17 cellular contexts compared by ENCODE assay signal in the genomic region with DNA sequence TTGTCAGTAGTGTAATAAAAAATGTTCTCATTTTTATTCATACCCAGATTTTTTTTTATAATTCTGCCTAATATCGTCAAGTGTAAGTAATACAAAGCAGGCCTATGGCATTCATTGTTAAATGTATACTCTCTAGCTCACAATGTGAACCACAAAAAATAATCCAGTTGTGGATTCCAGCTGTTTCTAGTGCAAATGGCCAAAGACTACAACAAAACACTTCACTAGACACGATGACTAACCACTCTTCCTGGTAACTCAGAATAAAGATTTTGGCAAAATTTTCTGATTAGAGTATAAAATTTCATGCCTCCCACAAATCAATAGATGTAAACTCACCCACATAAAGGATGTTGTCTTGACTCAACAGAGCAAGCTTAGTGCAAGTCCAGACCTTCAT.
DNase-seq lines count a peak whose midpoint lies in the region; ATAC-seq and TF ChIP-seq lines count a peak whose summit lies in the region.
"Had no signal": no experiment of that assay in that cellular context is flagged by ENCODE, and none has a peak within 500 bp of the region (broad histone marks: within the 10 kb centered on the region; RNA-seq: fewer than 3 reads in every experiment).

No MANE protein-coding gene starts in this region.

- H3K27me3 ChIP-seq in GM23248 (replicated peaks; ENCODE audit: insufficient read depth) (no peaks in the 10 kb centered on the region), PC-3 (ENCODE audit: low read length) (no peaks in the 10 kb centered on the region), fibroblast of lung (ENCODE audit: control insufficient read depth, insufficient read depth, low read length) (no peaks in the 10 kb centered on the region), osteoblast (ENCODE audit: insufficient read depth, low read length) (no peaks in the 10 kb centered on the region), upper lobe of left lung (no peaks in the 10 kb centered on the region), body of pancreas (no peaks in the 10 kb centered on the region)

- H3K27ac ChIP-seq in GM23248 (no peak overlapping the region), PC-3 (ENCODE audit: low read length) (no peak overlapping the region), fibroblast of lung (ENCODE audit: insufficient read depth, low read length) (no peak overlapping the region), osteoblast (ENCODE audit: low read depth, low read length) (no peak overlapping the region), upper lobe of left lung (no peak overlapping the region), body of pancreas (no peak overlapping the region)
- H3K27ac ChIP-seq: 22Rv1, A549 had no signal

- CTCF ChIA-PET in PC-3 (lab: Charles Lee), result no interaction called here

- BruUV-seq in PC-3 (replicated peaks; lab: Mats Ljungman, UMichigan), result no TSS peak

- H3K79me2 ChIP-seq in GM23248 (ENCODE audit: insufficient read depth), result no peaks in the 10 kb centered on the region
- H3K79me2 ChIP-seq in PC-3 (ENCODE audit: low read length), result no peaks in the 10 kb centered on the region
- H3K79me2 ChIP-seq in fibroblast of lung (ENCODE audit: control insufficient read depth, insufficient read depth, low read length), result no peaks in the 10 kb centered on the region
- no peaks in the 10 kb centered on the region for H3K79me2 ChIP-seq in osteoblast (ENCODE audit: insufficient read depth, low read length)

- H3K9me3 ChIP-seq in GM23248 (ENCODE audit: low read depth) (no peaks in the 10 kb centered on the region), PC-3 (ENCODE audit: low read length) (no peaks in the 10 kb centered on the region), fibroblast of lung (ENCODE audit: control insufficient read depth, insufficient read depth, low read depth, low read length) (no peaks in the 10 kb centered on the region), osteoblast (ENCODE audit: low read depth, low read length) (peaks cover 2% of the 10 kb centered on the region), upper lobe of left lung (peaks cover 0 to 5% (median 0%) of the 10 kb centered on the region in 4 donors), body of pancreas (peaks cover 0 to 11% (median 0%) of the 10 kb centered on the region in 3 donors)
- H3K9me3 ChIP-seq: A549 had no signal

- intact Hi-C loops in PC-3 (cut with micrococcal nuclease) (loop anchor here (5.0 kb wide), 1 partner anchor 91 kb away; no protein-coding TSS in a partner anchor), body of pancreas (cut with DNase I) (no loop called here)

- TF ChIP-seq POLR2A in upper lobe of left lung (IDR thresholded peaks at IDR 0.05), result no peak
- no peak for TF ChIP-seq POLR2A in body of pancreas (IDR thresholded peaks at IDR 0.05)

- ATAC-seq in PC-3, result peak; percentile 30
- no peak for ATAC-seq in upper lobe of left lung (ENCODE audit: low FRiP score in 2 of 2)
- ATAC-seq in body of pancreas, result no peak
- ATAC-seq: A549, HepG2 had no signal

- no peak for TF ChIP-seq CTCF in PC-3 (conservative IDR thresholded peaks at IDR 0.05; ENCODE audit: low read depth, low read length)
- no peak for TF ChIP-seq CTCF in fibroblast of lung (conservative IDR thresholded peaks at IDR 0.05 in 1 of 2, IDR thresholded peaks at IDR 0.05 in 1 of 2; ENCODE audit: low read depth in 1 of 2, low read length in 2 of 2)
- TF ChIP-seq CTCF in osteoblast (IDR thresholded peaks at IDR 0.05; ENCODE audit: extremely low read depth, low read depth, low read length), result no peak
- TF ChIP-seq CTCF in upper lobe of left lung (IDR thresholded peaks at IDR 0.05), result no peak
- no peak for TF ChIP-seq CTCF in body of pancreas (IDR thresholded peaks at IDR 0.05)

- in situ Hi-C loops in GM23248 (cut with MboI), result no loop called here

- H3K9me2 ChIP-seq in GM23248 (ENCODE audit: insufficient read depth), result no peaks in the 10 kb centered on the region
- no peaks in the 10 kb centered on the region for H3K9me2 ChIP-seq in PC-3 (replicated peaks; ENCODE audit: low read length)

- H3F3A ChIP-seq in GM23248 (ENCODE audit: insufficient read depth), result no peaks in the 10 kb centered on the region
- H3F3A ChIP-seq in PC-3 (ENCODE audit: low read length, unreplicated experiment), result no peaks in the 10 kb centered on the region

- H3K4me1 ChIP-seq in GM23248 (ENCODE audit: insufficient read depth) (no peaks in the 10 kb centered on the region), PC-3 (ENCODE audit: insufficient read depth, low read length) (peaks cover 14% of the 10 kb centered on the region; the same call in 1 of the 2 replicates), fibroblast of lung (ENCODE audit: control insufficient read depth, extremely low read depth, insufficient read depth, low read length) (no peaks in the 10 kb centered on the region), osteoblast (ENCODE audit: insufficient read depth, low read length) (peaks cover 3% of the 10 kb centered on the region), upper lobe of left lung (no peaks in the 10 kb centered on the region), body of pancreas (peaks cover 4% of the 10 kb centered on the region)
- H3K4me1 ChIP-seq: A549 had no signal

- H2AFZ ChIP-seq in GM23248 (no peak overlapping the region), PC-3 (ENCODE audit: low read length) (no peak overlapping the region), fibroblast of lung (ENCODE audit: low read length) (no peak overlapping the region), osteoblast (ENCODE audit: low read length) (no peak overlapping the region)

- H4K20me1 ChIP-seq in GM23248 (ENCODE audit: insufficient read depth) (no peaks in the 10 kb centered on the region), PC-3 (ENCODE audit: low read length) (no peaks in the 10 kb centered on the region), fibroblast of lung (ENCODE audit: control insufficient read depth, extremely low read depth, insufficient read depth, low read length) (no peaks in the 10 kb centered on the region), osteoblast (ENCODE audit: insufficient read depth, low read length) (no peaks in the 10 kb centered on the region)

- WGBS in GM23248 (ENCODE audit: low coverage in 1 of 2, low lambda C conversion rate in 2 of 2, missing lambda C conversion rate in 2 of 2), 2 experiments, result 19 to 31% methylated on average over 2 of the region's 2 CpGs
- 79 to 83% methylated on average over 2 of the region's 2 CpGs for WGBS in upper lobe of left lung, 2 donors
- WGBS in body of pancreas, 2 donors, result 84 to 90% methylated on average over 2 of the region's 2 CpGs

- H3K4me3 ChIP-seq in GM23248, result no peak overlapping the region
- no peak overlapping the region for H3K4me3 ChIP-seq in PC-3 (ENCODE audit: low read length)
- H3K4me3 ChIP-seq in fibroblast of lung (replicated peaks in 1 of 4; ENCODE audit: control extremely low read depth in 1 of 4, insufficient read depth in 1 of 4, low read depth in 3 of 4, low read length in 4 of 4), result no peak overlapping the region
- no peak overlapping the region for H3K4me3 ChIP-seq in osteoblast (ENCODE audit: insufficient read depth, low read length)
- H3K4me3 ChIP-seq in upper lobe of left lung, result no peak overlapping the region
- H3K4me3 ChIP-seq in body of pancreas, result no peak overlapping the region
- H3K4me3 ChIP-seq: A549 had no signal

- no peak for TF ChIP-seq EP300 in upper lobe of left lung (IDR thresholded peaks at IDR 0.05)

- H3K9ac ChIP-seq in GM23248 (no peak overlapping the region), PC-3 (ENCODE audit: low read length) (no peak overlapping the region), fibroblast of lung (ENCODE audit: insufficient read depth, low read length) (no peak overlapping the region)

- DNase-seq in GM23248 (peak; percentile 3), PC-3 (peak; percentile 3), fibroblast of lung (ENCODE audit: low read depth in 2 of 2) (peak; percentile 0 to 31), osteoblast (ENCODE audit: insufficient read length, low spot score, missing footprints) (peak; percentile 65), upper lobe of left lung (no peak), C1 segment of cervical spinal cord (lab: John Stamatoyannopoulos, UW) (no peak), body of pancreas (no peak)
- DNase-seq: AML-193; CD4-positive, alpha-beta memory T cell; DMS153; DMS79; GDM1; GOT3; H9 had no signal

- POLR2A ChIA-PET in PC-3 (lab: Charles Lee; ENCODE audit: unreplicated experiment), result no interaction called here

- no peak overlapping the region for H3K4me2 ChIP-seq in GM23248 (ENCODE audit: unreplicated experiment)
- H3K4me2 ChIP-seq in PC-3 (ENCODE audit: low read length), result no peak overlapping the region
- H3K4me2 ChIP-seq in fibroblast of lung (ENCODE audit: extremely low read depth, insufficient read depth, low read length), result no peak overlapping the region
- no peak overlapping the region for H3K4me2 ChIP-seq in osteoblast (ENCODE audit: insufficient read depth, low read length)
- H3K4me2 ChIP-seq: A549 had no signal

- H3K36me3 ChIP-seq in GM23248 (ENCODE audit: low read depth), result no peaks in the 10 kb centered on the region
- no peaks in the 10 kb centered on the region; the same call in 1 of the 2 replicates for H3K36me3 ChIP-seq in PC-3 (ENCODE audit: low read depth, low read length)
- no peaks in the 10 kb centered on the region for H3K36me3 ChIP-seq in fibroblast of lung (ENCODE audit: control insufficient read depth, insufficient read depth, low read length)
- H3K36me3 ChIP-seq in osteoblast (ENCODE audit: insufficient read depth, low read length), result no peaks in the 10 kb centered on the region
- no peaks in the 10 kb centered on the region for H3K36me3 ChIP-seq in upper lobe of left lung
- no peaks in the 10 kb centered on the region for H3K36me3 ChIP-seq in body of pancreas (replicated peaks in 1 of 2; ENCODE audit: insufficient read depth in 1 of 2, low read depth in 2 of 2)

Comparison
In these comparisons a context has a peak if more than half of its experiments do, and no peak if none do; other contexts are left out.
1. DNase-seq: peak in GM23248 (single experiment), PC-3 (single experiment), fibroblast of lung (2 of 2) and osteoblast (single experiment); none in upper lobe of left lung (0 of 2), C1 segment of cervical spinal cord (0 of 14) and body of pancreas (0 of 4).